In genomic region chr9:81801190-81801589, GRCh38 we compare ENCODE assay signal across 20 cellular contexts.
DNase-seq lines count a peak whose midpoint lies in the region; ATAC-seq and TF ChIP-seq lines count a peak whose summit lies in the region.
"Had no signal": no experiment of that assay in that cellular context is flagged by ENCODE, and none has a peak within 500 bp of the region (broad histone marks: within the 10 kb centered on the region; RNA-seq: fewer than 3 reads in every experiment).

No MANE protein-coding gene starts in this region.

- DNase-seq in EH (ENCODE audit: low read depth): peak; percentile 93
- DNase-seq in IMR-90: peak; percentile 51
- no peak for DNase-seq in WTC11 (ENCODE audit: low spot score)
- DNase-seq in mesenchymal stem cell: peak; percentile 28
- DNase-seq in activated CD4-positive, alpha-beta T cell treated with anti-CD3 and anti-CD28 coated beads, Interleukin-2, amount 10 ng/mL, durations not matched to agents 7 days and 5 days: no peak
- DNase-seq: amygdala; H9; immature natural killer cell; naive thymus-derived CD8-positive, alpha-beta T cell; NCI-H2171 treated with DMSO at 0.1 percent for 48 hours; stimulated activated CD4-positive, alpha-beta T cell treated with anti-CD3 and anti-CD28 coated beads, Interleukin-12 subunit alpha, Interleukin-12 subunit beta, amount 100 ng/mL, for 4 hours; stimulated activated naive CD4-positive, alpha-beta T cell; T-helper 1 cell had no signal

- H3K4me1 Mint-ChIP-seq in WTC11: no peaks in the 10 kb centered on the region
- peaks cover 1% of the 10 kb centered on the region for H3K4me1 Mint-ChIP-seq in activated CD4-positive, alpha-beta T cell treated with anti-CD3 and anti-CD28 coated beads, Interleukin-2, amount 10 ng/mL, durations not matched to agents 7 days and 5 days
- H3K4me1 Mint-ChIP-seq: CD14-positive monocyte had no signal

- no peaks in the 10 kb centered on the region for H3K36me3 Mint-ChIP-seq in WTC11
- H3K36me3 Mint-ChIP-seq in activated CD4-positive, alpha-beta T cell treated with anti-CD3 and anti-CD28 coated beads, Interleukin-2, amount 10 ng/mL, durations not matched to agents 7 days and 5 days (ENCODE audit: low read depth): no peaks in the 10 kb centered on the region
- H3K36me3 Mint-ChIP-seq: CD14-positive monocyte; naive thymus-derived CD8-positive, alpha-beta T cell; type B pancreatic cell had no signal

- H3K79me1 ChIP-seq in IMR-90 (ENCODE audit: low read depth in 1 of 2, low read length in 2 of 2) (no peaks in the 10 kb centered on the region), mesenchymal stem cell (replicated peaks; ENCODE audit: low read length, poor library complexity, severe bottlenecking) (no peaks in the 10 kb centered on the region)

- TF ChIP-seq CTCF in IMR-90 (conservative IDR thresholded peaks at IDR 0.05; ENCODE audit: low read depth, low read length) (no peak), WTC11 (IDR thresholded peaks at IDR 0.05) (no peak)

- peak overlapping the region; percentile 10; the same call in 1 of the 2 replicates for H3K4ac ChIP-seq in IMR-90 (ENCODE audit: low read depth, low read length)
- H3K4ac ChIP-seq in mesenchymal stem cell (ENCODE audit: low read depth in 1 of 2, low read length in 2 of 2): no peak overlapping the region

- H4K8ac ChIP-seq in IMR-90 (ENCODE audit: low read depth in 2 of 2, low read length in 2 of 2) (peak overlapping the region in 1 of 2 experiments; percentile 4; a peak in 1 of 4 replicates), mesenchymal stem cell (ENCODE audit: low read length) (no peak overlapping the region)

- H3K27ac ChIP-seq in IMR-90 (ENCODE audit: insufficient read depth, low read length) (no peak overlapping the region), mesenchymal stem cell (ENCODE audit: low read length, poor library complexity, severe bottlenecking) (no peak overlapping the region)

- no peak overlapping the region for H2AK9ac ChIP-seq in IMR-90 (replicated peaks; ENCODE audit: low read depth, low read length, poor library complexity)

- peak overlapping the region; percentile 76; the same call in 1 of the 2 replicates for H3K18ac ChIP-seq in IMR-90 (ENCODE audit: low read depth, low read length)
- no peak overlapping the region for H3K18ac ChIP-seq in mesenchymal stem cell (ENCODE audit: low read depth in 1 of 2, low read length in 2 of 2)

- H2AFZ ChIP-seq in IMR-90 (replicated peaks; ENCODE audit: low read length, poor library complexity) (no peak overlapping the region), mesenchymal stem cell (ENCODE audit: low read depth, low read length) (no peak overlapping the region)

- H4K91ac ChIP-seq in IMR-90 (ENCODE audit: insufficient read depth, low read depth, low read length) (peak overlapping the region; percentile 7; the same call in 1 of the 2 replicates), mesenchymal stem cell (ENCODE audit: low read length) (no peak overlapping the region)

- 0 out of 2 replicates have a peak overlapping the region, but pooled peaks have one; percentile 39 for H2BK20ac ChIP-seq in IMR-90 (ENCODE audit: low read depth, low read length)

- H3K9ac ChIP-seq in IMR-90 (ENCODE audit: low read depth, low read length): no peak overlapping the region
- no peak overlapping the region for H3K9ac ChIP-seq in mesenchymal stem cell (ENCODE audit: low read length)

- no peak overlapping the region for H3K27ac Mint-ChIP-seq in WTC11
- H3K27ac Mint-ChIP-seq in activated CD4-positive, alpha-beta T cell treated with anti-CD3 and anti-CD28 coated beads, Interleukin-2, amount 10 ng/mL, durations not matched to agents 7 days and 5 days: no peak overlapping the region
- H3K27ac Mint-ChIP-seq: CD14-positive monocyte; H9; immature natural killer cell; naive thymus-derived CD8-positive, alpha-beta T cell; type B pancreatic cell had no signal

- H3K4me3 Mint-ChIP-seq in WTC11: no peak overlapping the region
- H3K4me3 Mint-ChIP-seq in activated CD4-positive, alpha-beta T cell treated with anti-CD3 and anti-CD28 coated beads, Interleukin-2, amount 10 ng/mL, durations not matched to agents 7 days and 5 days: no peak overlapping the region
- H3K4me3 Mint-ChIP-seq: CD14-positive monocyte; H9; immature natural killer cell; naive thymus-derived CD8-positive, alpha-beta T cell; type B pancreatic cell had no signal

- POLR2A ChIA-PET in IMR-90 (lab: Charles Lee; ENCODE audit: unreplicated experiment) (no interaction called here), WTC11 (lab: Charles Lee) (no interaction called here)
- POLR2A ChIA-PET in activated CD4-positive, alpha-beta T cell treated with anti-CD3 and anti-CD28 coated beads, Interleukin-2, amount 10 ng/mL, durations not matched to agents 7 days and 5 days (lab: Charles Lee): no interaction called here

- H3K9me3 ChIP-seq in IMR-90 (ENCODE audit: control insufficient read depth, insufficient read depth, low read length): no peaks in the 10 kb centered on the region
- no peaks in the 10 kb centered on the region for H3K9me3 ChIP-seq in mesenchymal stem cell (ENCODE audit: control insufficient read depth, low read length)

- ATAC-seq in IMR-90 (ENCODE audit: low read depth) (peak; percentile 36), WTC11 (no peak), HG03097 (IDR thresholded peaks at IDR 0.05; ENCODE audit: low FRiP score, unreplicated experiment) (no peak), HG03108 (IDR thresholded peaks at IDR 0.05; ENCODE audit: unreplicated experiment) (no peak), GM18870 (IDR thresholded peaks at IDR 0.05; ENCODE audit: unreplicated experiment) (no peak)
- ATAC-seq: GM12878; HepG2; naive thymus-derived CD8-positive, alpha-beta T cell had no signal

- H3K27me3 ChIP-seq in IMR-90 (ENCODE audit: control insufficient read depth, insufficient read depth, low read length): no peaks in the 10 kb centered on the region
- no peaks in the 10 kb centered on the region for H3K27me3 ChIP-seq in mesenchymal stem cell (ENCODE audit: control insufficient read depth in 1 of 2, insufficient read depth in 1 of 2, low read length in 2 of 2)

- H3K4me1 ChIP-seq in IMR-90 (ENCODE audit: control insufficient read depth, insufficient read depth, low read length): peaks cover 4% of the 10 kb centered on the region
- H3K4me1 ChIP-seq in mesenchymal stem cell (ENCODE audit: control insufficient read depth, insufficient read depth, low read depth, low read length): peaks cover 1% of the 10 kb centered on the region

- no peak overlapping the region for H2BK12ac ChIP-seq in mesenchymal stem cell (ENCODE audit: low read length in 2 of 2)

- in situ Hi-C loops in IMR-90 (cut with MboI; ENCODE audit: low sequenced_read_pairs): no loop called here

- no peaks in the 10 kb centered on the region for H4K20me1 ChIP-seq in IMR-90 (ENCODE audit: insufficient read depth, low read length)

- H4K5ac ChIP-seq in IMR-90 (ENCODE audit: low read depth, low read length): 0 out of 2 replicates have a peak overlapping the region, but pooled peaks have one; percentile 12

- H3K56ac ChIP-seq in IMR-90 (ENCODE audit: extremely low read depth, insufficient read depth, low read length): no peak overlapping the region

- TF ChIP-seq RAD21 in IMR-90 (IDR thresholded peaks at IDR 0.05; ENCODE audit: low read length): no peak

- no peak overlapping the region; the same call in 1 of the 2 replicates for H3K23ac ChIP-seq in IMR-90 (ENCODE audit: low read depth, low read length)
- no peak overlapping the region for H3K23ac ChIP-seq in mesenchymal stem cell (ENCODE audit: low read length in 2 of 2)

- dilution Hi-C loops in IMR-90 (cut with HindIII; ENCODE audit: low sequenced_read_pairs, unreplicated experiment): no loop called here

- no CpG with 5 or more reads among the region's 3 CpGs for WGBS in IMR-90 (ENCODE audit: extremely low coverage in 2 of 2, insufficient read length in 1 of 2), 2 experiments
- 71% methylated on average over 3 of the region's 3 CpGs for WGBS in mesenchymal stem cell

- H3K9me3 Mint-ChIP-seq in WTC11: no peaks in the 10 kb centered on the region
- H3K9me3 Mint-ChIP-seq in activated CD4-positive, alpha-beta T cell treated with anti-CD3 and anti-CD28 coated beads, Interleukin-2, amount 10 ng/mL, durations not matched to agents 7 days and 5 days: peaks cover 2% of the 10 kb centered on the region
- H3K9me3 Mint-ChIP-seq: H9; immature natural killer cell; naive thymus-derived CD8-positive, alpha-beta T cell; type B pancreatic cell had no signal

- H2BK120ac ChIP-seq in IMR-90 (ENCODE audit: low read depth, low read length) (0 out of 2 replicates have a peak overlapping the region, but pooled peaks have one; percentile 2), mesenchymal stem cell (ENCODE audit: low read depth, low read length) (no peak overlapping the region)

- no TSS peak for BruUV-seq in IMR-90 (replicated peaks; lab: Mats Ljungman, UMichigan)

- no peak for TF ChIP-seq POLR2A in IMR-90 (IDR thresholded peaks at IDR 0.05; ENCODE audit: low read depth, low read length)

- H3K36me3 ChIP-seq in IMR-90 (ENCODE audit: control insufficient read depth, insufficient read depth, low read length) (no peaks in the 10 kb centered on the region), mesenchymal stem cell (ENCODE audit: control insufficient read depth in 1 of 2, insufficient read depth in 2 of 2, low read depth in 1 of 2, low read length in 2 of 2) (no peaks in the 10 kb centered on the region)

- H2AK5ac ChIP-seq in IMR-90 (ENCODE audit: low read depth, low read length): no peak overlapping the region
- no peak overlapping the region for H2AK5ac ChIP-seq in mesenchymal stem cell (ENCODE audit: low read length, severe bottlenecking)

- H3K14ac ChIP-seq in IMR-90 (replicated peaks; ENCODE audit: low read depth, low read length): 0 out of 2 replicates have a peak overlapping the region, but pooled peaks have one; percentile 8
- H3K14ac ChIP-seq in mesenchymal stem cell (ENCODE audit: low read length in 2 of 2): no peak overlapping the region

- CTCF ChIA-PET in IMR-90 (lab: Yijun Ruan, JAX): no interaction called here
- CTCF ChIA-PET in WTC11 (lab: Charles Lee): no interaction called here
- CTCF ChIA-PET in activated CD4-positive, alpha-beta T cell treated with anti-CD3 and anti-CD28 coated beads, Interleukin-2, amount 10 ng/mL, durations not matched to agents 7 days and 5 days (lab: Charles Lee): no interaction called here

- H3K4me2 ChIP-seq in IMR-90 (ENCODE audit: low read depth, low read length) (peak overlapping the region; percentile 14; the same call in 1 of the 2 replicates), mesenchymal stem cell (ENCODE audit: low read length, poor library complexity, severe bottlenecking) (no peak overlapping the region)

- peaks cover 5% of the 10 kb centered on the region for H3K9me1 ChIP-seq in IMR-90 (ENCODE audit: insufficient read depth, low read length)

- H2BK15ac ChIP-seq in IMR-90 (ENCODE audit: low read depth, low read length) (peak overlapping the region; percentile 13; the same call in 1 of the 3 replicates), mesenchymal stem cell (ENCODE audit: low read depth, poor library complexity, severe bottlenecking) (no peak overlapping the region)

- intact Hi-C loops in IMR-90 (cut with micrococcal nuclease): no loop called here

- H2BK5ac ChIP-seq in IMR-90 (ENCODE audit: low read depth, low read length, poor library complexity, severe bottlenecking) (peak overlapping the region; percentile 1), mesenchymal stem cell (ENCODE audit: low read depth, low read length, poor library complexity, severe bottlenecking) (no peak overlapping the region)

- no peaks in the 10 kb centered on the region for H3K27me3 Mint-ChIP-seq in WTC11 (ENCODE audit: low read depth)
- H3K27me3 Mint-ChIP-seq in activated CD4-positive, alpha-beta T cell treated with anti-CD3 and anti-CD28 coated beads, Interleukin-2, amount 10 ng/mL, durations not matched to agents 7 days and 5 days: no peaks in the 10 kb centered on the region
- H3K27me3 Mint-ChIP-seq: type B pancreatic cell had no signal

- H3K4me3 ChIP-seq in IMR-90 (ENCODE audit: insufficient read depth, low read depth, low read length) (no peak overlapping the region), mesenchymal stem cell (ENCODE audit: insufficient read depth in 1 of 2, low read depth in 1 of 2, low read length in 2 of 2) (no peak overlapping the region)
- H3K4me3 ChIP-seq: GM12878 had no signal

Comparison
In these comparisons a context has a peak if more than half of its experiments do, and no peak if none do; other contexts are left out.
1. DNase-seq: peak in EH (single experiment), IMR-90 (single experiment) and mesenchymal stem cell (single experiment); none in WTC11 (single experiment) and activated CD4-positive, alpha-beta T cell treated with anti-CD3 and anti-CD28 coated beads, Interleukin-2, amount 10 ng/mL, durations not matched to agents 7 days and 5 days (single experiment).